31 cellular contexts compared by ENCODE assay signal in the genomic region with DNA sequence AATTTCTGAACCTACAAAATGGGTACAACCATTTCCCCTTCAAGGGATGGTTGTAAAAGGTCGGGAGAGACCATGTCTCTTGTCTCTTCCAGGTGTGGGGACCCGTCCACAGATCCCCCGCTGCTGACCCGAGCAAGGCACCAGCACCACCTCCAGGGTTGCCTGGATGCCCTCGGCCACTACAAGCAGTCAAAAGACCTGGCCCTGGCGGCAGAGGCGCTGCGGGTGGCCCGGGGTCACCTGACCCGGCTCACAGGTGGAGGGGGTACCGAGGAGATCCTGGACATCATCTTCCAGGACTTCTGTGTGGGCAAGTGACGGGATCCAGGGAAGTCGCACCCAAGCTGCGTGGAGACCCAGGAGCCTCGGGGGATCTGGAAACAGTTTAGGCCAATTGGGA. TPM values are rescaled to one million over a fixed set of nuclear protein-coding genes. Genes with fewer than 3 reads are reported as not detected.
"Had no signal": no experiment of that assay in that cellular context is flagged by ENCODE, and none has a peak within 500 bp of the region (broad histone marks: within the 10 kb centered on the region; RNA-seq: fewer than 3 reads in every experiment).

No MANE protein-coding gene starts in this region.

- H3K27me3 Mint-ChIP-seq: activated CD4-positive, alpha-beta memory T cell treated with anti-CD3 and anti-CD28 coated beads, Interleukin-2, amount 10 ng/mL, durations not matched to agents 7 days and 5 days; activated CD4-positive, alpha-beta T cell treated with anti-CD3 and anti-CD28 coated beads, Interleukin-2, amount 10 ng/mL, durations not matched to agents 24 days and 14 days; activated naive CD4-positive, alpha-beta T cell treated with anti-CD3 and anti-CD28 coated beads, Interleukin-2, amount 50 U/mL, for 24 hours; activated naive CD8-positive, alpha-beta T cell treated with anti-CD3 and anti-CD28 coated beads, Interleukin-2, amount 50 U/mL, for 24 hours; stimulated activated naive CD8-positive, alpha-beta T cell treated with anti-CD3 and anti-CD28 coated beads, Interleukin-15, Interleukin-2, amounts not matched to agents 100 ng/mL and 50 ng/mL, for 24 hours had no signal

- H3K9me3 Mint-ChIP-seq: activated CD4-positive, alpha-beta memory T cell treated with anti-CD3 and anti-CD28 coated beads, Interleukin-2, amount 10 ng/mL, durations not matched to agents 7 days and 5 days; activated CD4-positive, alpha-beta T cell treated with anti-CD3 and anti-CD28 coated beads, Interleukin-2, amount 10 ng/mL, durations not matched to agents 24 days and 14 days; activated naive CD4-positive, alpha-beta T cell treated with anti-CD3 and anti-CD28 coated beads, Interleukin-2, amount 50 U/mL, for 24 hours; activated naive CD8-positive, alpha-beta T cell treated with anti-CD3 and anti-CD28 coated beads, Interleukin-2, amount 50 U/mL, for 24 hours; activated T-cell treated with anti-CD3 and anti-CD28 coated beads, Interleukin-2, amount 50 U/mL, for 4 hours; activated T-helper 2 cell treated with anti-CD3 and anti-CD28 coated beads, Interferon-gamma antibody, Interleukin-2, Interleukin-4, amounts not matched to agents 10 μg/mL and 5 μg/mL and 100 μg/mL, durations not matched to agents 14 hours and 24 hours and 36 hours; dendritic cell treated with granulocyte-macrophage colony-stimulating factor and Interleukin-4, amounts not matched to agents 40 ng/mL and 50 ng/mL, for 4 days; natural killer cell; stimulated activated naive CD8-positive, alpha-beta T cell treated with anti-CD3 and anti-CD28 coated beads, Interleukin-15, Interleukin-2, amounts not matched to agents 100 ng/mL and 50 ng/mL, for 24 hours; T-helper 1 cell treated with Interleukin-12 subunit alpha and Interleukin-12 subunit beta and Interleukin-4 antibody, amounts not matched to agents 30 μg/mL and 1 μg/mL, for 36 hours had no signal

- H3K27me3 ChIP-seq: breast epithelium, esophagus squamous epithelium, heart right ventricle had no signal

- H3K27ac ChIP-seq: breast epithelium, epithelial cell of prostate, esophagus squamous epithelium, heart right ventricle, lower lobe of right lung, neutrophil, skin epidermis, thoracic aorta, WERI-Rb-1 had no signal

- H3K36me3 Mint-ChIP-seq: activated naive CD4-positive, alpha-beta T cell treated with anti-CD3 and anti-CD28 coated beads, Interleukin-2, amount 50 U/mL, for 24 hours; natural killer cell had no signal

- DNase-seq: activated CD4-positive, alpha-beta memory T cell treated with anti-CD3 and anti-CD28 coated beads, Interleukin-2, amount 10 ng/mL, durations not matched to agents 7 days and 5 days; activated CD4-positive, alpha-beta T cell treated with anti-CD3 and anti-CD28 coated beads, Interleukin-2, amount 10 ng/mL, durations not matched to agents 24 days and 14 days; activated CD4-positive, CD25-positive, alpha-beta regulatory T cell treated with anti-CD3 and anti-CD28 coated beads, Interleukin-2, amount 50 U/mL, for 72 hours; activated CD8-positive, alpha-beta memory T cell treated with anti-CD3 and anti-CD28 coated beads, Interleukin-2, amount 50 U/mL, for 48 hours; activated naive CD8-positive, alpha-beta T cell treated with anti-CD3 and anti-CD28 coated beads, Interleukin-2, amount 50 U/mL, for 24 hours; activated T-cell treated with anti-CD3 and anti-CD28 coated beads, Interleukin-2, amount 50 U/mL, for 4 hours; central memory CD4-positive, alpha-beta T cell; esophagus squamous epithelium; foreskin melanocyte; heart right ventricle; kidney glomerular epithelial cell; lower lobe of right lung; mesenchymal stem cell; natural killer cell; stimulated activated CD4-positive, alpha-beta T cell treated with anti-CD3 and anti-CD28 coated beads, Interleukin-12 subunit alpha, Interleukin-12 subunit beta, amount 100 ng/mL, for 4 hours; stimulated activated CD4-positive, alpha-beta T cell treated with anti-CD3 and anti-CD28 coated beads, Interleukin-4, amount 100 ng/mL, for 1 hour; T-helper 9 cell; trophoblast cell; WERI-Rb-1 had no signal

- H3K4me3 ChIP-seq: breast epithelium, esophagus squamous epithelium, heart right ventricle, lower lobe of right lung, skin epidermis, thoracic aorta had no signal

- H3K27ac Mint-ChIP-seq: activated CD4-positive, alpha-beta memory T cell treated with anti-CD3 and anti-CD28 coated beads, Interleukin-2, amount 10 ng/mL, durations not matched to agents 7 days and 5 days; activated CD4-positive, alpha-beta T cell treated with anti-CD3 and anti-CD28 coated beads, Interleukin-2, amount 10 ng/mL, durations not matched to agents 24 days and 14 days; activated naive CD4-positive, alpha-beta T cell treated with anti-CD3 and anti-CD28 coated beads, Interleukin-2, amount 50 U/mL, for 24 hours; activated naive CD8-positive, alpha-beta T cell treated with anti-CD3 and anti-CD28 coated beads, Interleukin-2, amount 50 U/mL, for 24 hours; activated T-helper 2 cell treated with anti-CD3 and anti-CD28 coated beads, Interferon-gamma antibody, Interleukin-2, Interleukin-4, amounts not matched to agents 10 μg/mL and 5 μg/mL and 100 μg/mL, durations not matched to agents 14 hours and 24 hours and 36 hours; dendritic cell treated with granulocyte-macrophage colony-stimulating factor and Interleukin-4, amounts not matched to agents 40 ng/mL and 50 ng/mL, for 4 days; natural killer cell; stimulated activated naive CD8-positive, alpha-beta T cell treated with anti-CD3 and anti-CD28 coated beads, Interleukin-15, Interleukin-2, amounts not matched to agents 100 ng/mL and 50 ng/mL, for 24 hours; T-helper 1 cell treated with Interleukin-12 subunit alpha and Interleukin-12 subunit beta and Interleukin-4 antibody, amounts not matched to agents 30 μg/mL and 1 μg/mL, for 36 hours had no signal

- H3K36me3 ChIP-seq: breast epithelium, neutrophil had no signal

- H3K4me3 Mint-ChIP-seq: activated CD4-positive, alpha-beta memory T cell treated with anti-CD3 and anti-CD28 coated beads, Interleukin-2, amount 10 ng/mL, durations not matched to agents 7 days and 5 days; activated CD4-positive, alpha-beta T cell treated with anti-CD3 and anti-CD28 coated beads, Interleukin-2, amount 10 ng/mL, durations not matched to agents 24 days and 14 days; activated naive CD4-positive, alpha-beta T cell treated with anti-CD3 and anti-CD28 coated beads, Interleukin-2, amount 50 U/mL, for 24 hours; activated naive CD8-positive, alpha-beta T cell treated with anti-CD3 and anti-CD28 coated beads, Interleukin-2, amount 50 U/mL, for 24 hours; activated T-cell treated with anti-CD3 and anti-CD28 coated beads, Interleukin-2, amount 50 U/mL, for 4 hours; dendritic cell treated with granulocyte-macrophage colony-stimulating factor and Interleukin-4, amounts not matched to agents 40 ng/mL and 50 ng/mL, for 4 days; natural killer cell; stimulated activated naive CD8-positive, alpha-beta T cell treated with anti-CD3 and anti-CD28 coated beads, Interleukin-15, Interleukin-2, amounts not matched to agents 100 ng/mL and 50 ng/mL, for 24 hours; T-helper 1 cell treated with Interleukin-12 subunit alpha and Interleukin-12 subunit beta and Interleukin-4 antibody, amounts not matched to agents 30 μg/mL and 1 μg/mL, for 36 hours had no signal

- ATAC-seq: activated naive CD8-positive, alpha-beta T cell treated with anti-CD3 and anti-CD28 coated beads, Interleukin-2, amount 50 U/mL, for 24 hours; activated T-cell treated with anti-CD3 and anti-CD28 coated beads, Interleukin-2, amount 50 U/mL, for 4 hours; heart right ventricle; lower lobe of right lung; natural killer cell; sciatic nerve had no signal

- H3K9me3 ChIP-seq: breast epithelium, esophagus squamous epithelium, heart right ventricle, lower lobe of right lung, neutrophil, thoracic aorta had no signal

RNA-seq across cellular contexts. Expression of a gene that starts 35.8 kb away (rescaled TPM):
- total RNA-seq: activated CD4-positive, alpha-beta memory T cell treated with anti-CD3 and anti-CD28 coated beads, Interleukin-2, amount 10 ng/mL, durations not matched to agents 7 days and 5 days; activated CD4-positive, alpha-beta T cell treated with anti-CD3 and anti-CD28 coated beads, Interleukin-2, amount 10 ng/mL, durations not matched to agents 24 days and 14 days; activated T-helper 2 cell treated with anti-CD3 and anti-CD28 coated beads, Interferon-gamma antibody, Interleukin-2, Interleukin-4, amounts not matched to agents 10 μg/mL and 5 μg/mL and 100 μg/mL, durations not matched to agents 14 hours and 24 hours and 36 hours; osteocyte had no signal
